In the genomic region with DNA sequence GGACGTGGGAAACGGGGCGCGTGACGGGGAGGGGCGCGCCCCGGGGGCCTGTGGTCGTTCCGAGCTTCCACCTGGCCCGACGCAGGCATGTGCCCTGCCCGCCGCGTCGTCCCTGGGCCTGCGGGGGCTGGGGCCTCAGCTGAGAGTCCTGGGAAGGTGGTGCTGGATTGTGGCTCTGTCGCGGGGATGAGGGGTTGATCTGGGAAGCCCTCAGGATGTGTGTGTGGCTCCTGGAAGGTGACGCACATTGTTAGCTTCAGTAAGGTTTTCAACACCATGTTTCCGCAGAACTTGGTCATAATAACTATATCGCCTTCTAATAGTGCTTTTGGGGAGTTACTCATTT, we compare ENCODE assay signal across 8 cellular contexts.
DNase-seq lines count a peak whose midpoint lies in the region; ATAC-seq, FAIRE-seq and TF ChIP-seq lines count a peak whose summit lies in the region.

No MANE protein-coding gene starts in this region.

- no TSS peak for BruUV-seq in IMR-90 (replicated peaks; lab: Mats Ljungman, UMichigan)

- DNase-seq in IMR-90 = peak; percentile 23
- peak; percentile 44 for DNase-seq in bronchial epithelial cell (ENCODE audit: low read depth)
- peak in 1 of 2 donors; percentile 34 for DNase-seq in left lung
- DNase-seq in activated CD8-positive, alpha-beta memory T cell treated with anti-CD3 and anti-CD28 coated beads for 24 hours = no peak

- peak overlapping the region; percentile 8; the same call in 1 of the 2 replicates for H3K23ac ChIP-seq in IMR-90 (ENCODE audit: low read depth, low read length)

- 19% methylated on average over 5 of the region's 22 CpGs; no CpG with 5 or more reads in 1 of the 2 experiments for WGBS in IMR-90 (ENCODE audit: extremely low coverage in 2 of 2, insufficient read length in 1 of 2), 2 experiments
- WGBS in urinary bladder = 29% methylated on average over 22 of the region's 22 CpGs

- dilution Hi-C loops in IMR-90 (cut with HindIII; ENCODE audit: low sequenced_read_pairs, unreplicated experiment) = no loop called here

- peak overlapping the region; percentile 68 for H2AK9ac ChIP-seq in IMR-90 (replicated peaks; ENCODE audit: low read depth, low read length, poor library complexity)

- 0 out of 4 replicates have a peak overlapping the region, but pooled peaks of 1 of the 2 experiments have one; percentile 35 for H4K8ac ChIP-seq in IMR-90 (ENCODE audit: low read depth in 2 of 2, low read length in 2 of 2)

- no peak for TF ChIP-seq CTCF in IMR-90 (conservative IDR thresholded peaks at IDR 0.05; ENCODE audit: low read depth, low read length)
- TF ChIP-seq CTCF in bronchial epithelial cell (IDR thresholded peaks at IDR 0.05; ENCODE audit: insufficient read depth, low read length, severe bottlenecking) = no peak
- TF ChIP-seq CTCF in left lung (IDR thresholded peaks at IDR 0.05) = no peak

- no peak for TF ChIP-seq RAD21 in IMR-90 (IDR thresholded peaks at IDR 0.05; ENCODE audit: low read length)

- no peaks in the 10 kb centered on the region for H3K27me3 ChIP-seq in BLaER1
- H3K27me3 ChIP-seq in IMR-90 (ENCODE audit: control insufficient read depth, insufficient read depth, low read length) = no peaks in the 10 kb centered on the region
- H3K27me3 ChIP-seq in bronchial epithelial cell (ENCODE audit: control insufficient read depth, insufficient read depth, low read length) = no peaks in the 10 kb centered on the region
- no peaks in the 10 kb centered on the region for H3K27me3 ChIP-seq in left lung

- H3K36me3 ChIP-seq in BLaER1 (peaks cover 17% of the 10 kb centered on the region), IMR-90 (ENCODE audit: control insufficient read depth, insufficient read depth, low read length) (peaks cover 7% of the 10 kb centered on the region), bronchial epithelial cell (ENCODE audit: control insufficient read depth, insufficient read depth, low read length) (peaks cover 2% of the 10 kb centered on the region), left lung (no peaks in the 10 kb centered on the region), urinary bladder (ENCODE audit: insufficient read depth) (peaks cover 2% of the 10 kb centered on the region)

- intact Hi-C loops in IMR-90 (cut with micrococcal nuclease) = loop anchor here (5.0 to 10.0 kb wide), 4 partner anchors 269 to 1084 kb away; no protein-coding TSS in a partner anchor
- intact Hi-C loops in left lung (cut with DNase I) = no loop called here

- no peak overlapping the region for H3K56ac ChIP-seq in IMR-90 (ENCODE audit: extremely low read depth, insufficient read depth, low read length)

- ATAC-seq in GM19397 (IDR thresholded peaks at IDR 0.05; ENCODE audit: unreplicated experiment) (peak; percentile 17), IMR-90 (ENCODE audit: low read depth) (peak; percentile 5), left lung (peak; percentile 31), HG02973 (IDR thresholded peaks at IDR 0.05; ENCODE audit: unreplicated experiment) (no peak)

- peak overlapping the region; percentile 50 for H2BK5ac ChIP-seq in IMR-90 (ENCODE audit: low read depth, low read length, poor library complexity, severe bottlenecking)

- H3K9ac ChIP-seq in BLaER1 (peak overlapping the region; percentile 83), IMR-90 (ENCODE audit: low read depth, low read length) (peak overlapping the region; percentile 70)

- H4K91ac ChIP-seq in IMR-90 (ENCODE audit: insufficient read depth, low read depth, low read length) = no peak overlapping the region

- no peak for FAIRE-seq in bronchial epithelial cell (lab: Jason Lieb, UNC)

- peaks cover 5 to 11% of the 10 kb centered on the region in 2 experiments; a peak in 3 of 4 replicates for H3K79me1 ChIP-seq in IMR-90 (ENCODE audit: low read depth in 1 of 2, low read length in 2 of 2)

- TF ChIP-seq POLR2A in IMR-90 (IDR thresholded peaks at IDR 0.05; ENCODE audit: low read depth, low read length) = 0 out of 2 replicates have a peak, but pooled peaks have one; percentile 9

- peaks cover 10% of the 10 kb centered on the region for H3K9me3 ChIP-seq in BLaER1
- no peaks in the 10 kb centered on the region for H3K9me3 ChIP-seq in IMR-90 (ENCODE audit: control insufficient read depth, insufficient read depth, low read length)
- no peaks in the 10 kb centered on the region for H3K9me3 ChIP-seq in left lung

- POLR2A ChIA-PET in IMR-90 (lab: Charles Lee; ENCODE audit: unreplicated experiment) = no interaction called here

- no peak overlapping the region for H3K18ac ChIP-seq in IMR-90 (ENCODE audit: low read depth, low read length)

- no peaks in the 10 kb centered on the region for H3K9me1 ChIP-seq in IMR-90 (ENCODE audit: insufficient read depth, low read length)

- H3K27ac ChIP-seq in BLaER1 (peak overlapping the region; percentile 81), IMR-90 (ENCODE audit: insufficient read depth, low read length) (peak overlapping the region; percentile 71), left lung (peak overlapping the region; percentile 75 to 83), urinary bladder (ENCODE audit: low read depth) (no peak overlapping the region)

- CTCF ChIA-PET in IMR-90 (lab: Yijun Ruan, JAX) = no interaction called here

- 0 out of 2 replicates have a peak overlapping the region, but pooled peaks have one; percentile 5 for H2AK5ac ChIP-seq in IMR-90 (ENCODE audit: low read depth, low read length)

- no peak overlapping the region for H2BK15ac ChIP-seq in IMR-90 (ENCODE audit: low read depth, low read length)

- peak overlapping the region; percentile 55 for H3K4ac ChIP-seq in IMR-90 (ENCODE audit: low read depth, low read length)

- peak overlapping the region; percentile 69 for H3K4me2 ChIP-seq in BLaER1
- peak overlapping the region; percentile 99 for H3K4me2 ChIP-seq in IMR-90 (ENCODE audit: low read depth, low read length)

- H2BK20ac ChIP-seq in IMR-90 (ENCODE audit: low read depth, low read length) = no peak overlapping the region

- H2BK120ac ChIP-seq in IMR-90 (ENCODE audit: low read depth, low read length) = no peak overlapping the region

- peaks cover 14% of the 10 kb centered on the region for H3K4me1 ChIP-seq in BLaER1
- H3K4me1 ChIP-seq in IMR-90 (ENCODE audit: control insufficient read depth, insufficient read depth, low read length) = 0 out of 2 replicates have a peak, but pooled peaks cover 2% of the 10 kb centered on the region
- peaks cover 4 to 6% of the 10 kb centered on the region in 2 donors for H3K4me1 ChIP-seq in left lung
- no peaks in the 10 kb centered on the region for H3K4me1 ChIP-seq in urinary bladder (ENCODE audit: insufficient read depth)

- peak overlapping the region; percentile 92 for H2AFZ ChIP-seq in IMR-90 (replicated peaks; ENCODE audit: low read length, poor library complexity)

- in situ Hi-C loops in IMR-90 (cut with MboI; ENCODE audit: low sequenced_read_pairs) = no loop called here

- H4K20me1 ChIP-seq in BLaER1 = no peaks in the 10 kb centered on the region
- H4K20me1 ChIP-seq in IMR-90 (ENCODE audit: insufficient read depth, low read length) = no peaks in the 10 kb centered on the region

- peak overlapping the region; percentile 82 for H3K4me3 ChIP-seq in BLaER1
- peak overlapping the region; percentile 82 for H3K4me3 ChIP-seq in IMR-90 (ENCODE audit: insufficient read depth, low read depth, low read length)
- H3K4me3 ChIP-seq in bronchial epithelial cell (ENCODE audit: low read depth, low read length) = peak overlapping the region; percentile 88
- H3K4me3 ChIP-seq in left lung = peak overlapping the region; percentile 67 to 76
- peak overlapping the region; percentile 86 for H3K4me3 ChIP-seq in urinary bladder (ENCODE audit: low read depth, low read length)

- 0 out of 2 replicates have a peak overlapping the region, but pooled peaks have one; percentile 29 for H3K14ac ChIP-seq in IMR-90 (replicated peaks; ENCODE audit: low read depth, low read length)

- H4K5ac ChIP-seq in IMR-90 (ENCODE audit: low read depth, low read length) = no peak overlapping the region; the same call in 1 of the 2 replicates

TF ChIP-seq in IMR-90, 13 proteins besides CTCF, POLR2A, EP300 and RAD21:
- TF ChIP-seq RFX5 (IDR thresholded peaks at IDR 0.05; ENCODE audit: low read depth, low read length) (no peak), CHD1 (IDR thresholded peaks at IDR 0.05; ENCODE audit: low read depth, low read length) (no peak), MXI1 (IDR thresholded peaks at IDR 0.05; ENCODE audit: borderline replicate concordance, low read depth, low read length) (no peak), ELK1 (IDR thresholded peaks at IDR 0.05; ENCODE audit: borderline replicate concordance, low read depth, low read length) (no peak), CEBPB (IDR thresholded peaks at IDR 0.05; ENCODE audit: low read depth, low read length) (no peak), SMC3 (IDR thresholded peaks at IDR 0.05; ENCODE audit: low read depth, low read length) (no peak), FOS (IDR thresholded peaks at IDR 0.05; ENCODE audit: low read depth, low read length) (no peak), RCOR1 (IDR thresholded peaks at IDR 0.05; ENCODE audit: insufficient replicate concordance, low read length) (no peak), MAFK (IDR thresholded peaks at IDR 0.05; ENCODE audit: low read depth, low read length) (no peak), BHLHE40 (IDR thresholded peaks at IDR 0.05; ENCODE audit: low read depth, low read length) (no peak)
- TF ChIP-seq, protein P1, sequence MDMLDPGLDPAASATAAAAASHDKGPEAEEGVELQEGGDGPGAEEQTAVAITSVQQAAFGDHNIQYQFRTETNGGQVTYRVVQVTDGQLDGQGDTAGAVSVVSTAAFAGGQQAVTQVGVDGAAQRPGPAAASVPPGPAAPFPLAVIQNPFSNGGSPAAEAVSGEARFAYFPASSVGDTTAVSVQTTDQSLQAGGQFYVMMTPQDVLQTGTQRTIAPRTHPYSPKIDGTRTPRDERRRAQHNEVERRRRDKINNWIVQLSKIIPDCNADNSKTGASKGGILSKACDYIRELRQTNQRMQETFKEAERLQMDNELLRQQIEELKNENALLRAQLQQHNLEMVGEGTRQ (IDR thresholded peaks at IDR 0.05; ENCODE audit: low read depth, low read length) = no peak
